27 cellular contexts compared by ENCODE assay signal in genomic region chr19:46383846-46384245, GRCh38. TPM values are rescaled to one million over a fixed set of nuclear protein-coding genes. Genes with fewer than 3 reads are reported as not detected.
A peak's percentile ranks its signal among the peaks of the same experiment; 100 is the strongest.
DNase-seq lines count a peak whose midpoint lies in the region; ATAC-seq and TF ChIP-seq lines count a peak whose summit lies in the region.
"Had no signal": no experiment of that assay in that cellular context is flagged by ENCODE, and none has a peak within 500 bp of the region (broad histone marks: within the 10 kb centered on the region; RNA-seq: fewer than 3 reads in every experiment).

No MANE protein-coding gene starts in this region.

- TF ChIP-seq CTCF in Caco-2 (IDR thresholded peaks at IDR 0.05; ENCODE audit: insufficient read depth in 1 of 2, low read depth in 1 of 2, low read length in 1 of 2, severe bottlenecking in 1 of 2, unreplicated experiment in 1 of 2) (no peak), adrenal gland (IDR thresholded peaks at IDR 0.05) (no peak)

- CTCF ChIA-PET in Caco-2 (lab: Charles Lee) = no interaction called here

- H2BK12ac ChIP-seq in neuronal stem cell (ENCODE audit: low read length) = no peak overlapping the region

- peak overlapping the region; percentile 34 for H3K9ac ChIP-seq in neuronal stem cell (ENCODE audit: low read depth, low read length, poor library complexity)
- H3K9ac ChIP-seq: neural progenitor cell had no signal

- TF ChIP-seq POLR2A in adrenal gland (IDR thresholded peaks at IDR 0.05) (no peak), GM18505 (IDR thresholded peaks at IDR 0.05; ENCODE audit: borderline replicate concordance, extremely low read depth, insufficient read depth, insufficient read length) (no peak)

- H2AK5ac ChIP-seq in neuronal stem cell (ENCODE audit: low read depth, low read length) = no peak overlapping the region

- POLR2A ChIA-PET in Caco-2 (lab: Charles Lee) = no interaction called here

- H3K27ac ChIP-seq in adrenal gland (no peak overlapping the region), neuronal stem cell (replicated peaks; ENCODE audit: low read length) (no peak overlapping the region)
- H3K27ac ChIP-seq: neural progenitor cell, psoas muscle, tibial nerve had no signal

- H3K79me1 ChIP-seq in neuronal stem cell (ENCODE audit: low read depth, low read length) = peaks cover 4% of the 10 kb centered on the region

- no peak overlapping the region for H2BK120ac ChIP-seq in neuronal stem cell (ENCODE audit: low read depth, low read length)

- H3K9me3 ChIP-seq in Caco-2 (no peaks in the 10 kb centered on the region), adrenal gland (replicated peaks in 1 of 3) (no peaks in the 10 kb centered on the region), neuronal stem cell (replicated peaks in 1 of 2; ENCODE audit: control insufficient read depth in 2 of 2, insufficient read depth in 1 of 2, low read depth in 1 of 2, low read length in 2 of 2) (peaks cover 3 to 14% of the 10 kb centered on the region in 2 donors)
- H3K9me3 ChIP-seq: BE2C, psoas muscle, tibial nerve had no signal

- DNase-seq in Caco-2 (peak in 1 of 2 experiments; percentile 22), adrenal gland (peak in 4 of 7 donors; percentile 22 to 51 (median 26)), left cardiac atrium (no peak), neuronal stem cell (ENCODE audit: low spot score) (no peak), medulla oblongata (ENCODE audit: extremely low spot score) (no peak), SKM-1 treated with dmso at 0.1 percent for 144 hours (lab: John Stamatoyannopoulos, UW; ENCODE audit: unreplicated experiment) (no peak)
- DNase-seq in activated CD4-positive, CD25-positive, alpha-beta regulatory T cell (lab: John Stamatoyannopoulos, UW) = no peak
- DNase-seq: ACHN; activated CD4-positive, alpha-beta T cell treated with anti-CD3 and anti-CD28 coated beads, Interleukin-2, amount 50 U/mL, for 1 hour; BE2C; caudate nucleus; DMS153; NCI-H146; psoas muscle; small intestine; stimulated activated CD4-positive, alpha-beta T cell treated with anti-CD3 and anti-CD28 coated beads, Interleukin-1b, Interleukin-23, amount 100 ng/mL, for 48 hours; T-helper 9 cell had no signal

- no peaks in the 10 kb centered on the region for H3K4me1 ChIP-seq in Caco-2
- peaks cover 0 to 33% of the 10 kb centered on the region in 2 donors for H3K4me1 ChIP-seq in adrenal gland (replicated peaks in 1 of 2)
- no peaks in the 10 kb centered on the region for H3K4me1 ChIP-seq in neuronal stem cell (ENCODE audit: control insufficient read depth in 2 of 2, insufficient read depth in 1 of 2, low read depth in 1 of 2, low read length in 2 of 2)
- H3K4me1 ChIP-seq: BE2C, neural progenitor cell had no signal

- no peaks in the 10 kb centered on the region for H3K9me3 Mint-ChIP-seq in Caco-2 (ENCODE audit: unreplicated experiment)
- H3K9me3 Mint-ChIP-seq: activated naive CD4-positive, alpha-beta T cell treated with anti-CD3 and anti-CD28 coated beads, Interleukin-2, amount 50 U/mL, for 72 hours; activated T-helper 1 cell treated with anti-CD3 and anti-CD28 coated beads, Interleukin-12 subunit alpha, Interleukin-12 subunit beta, Interleukin-2, Interleukin-4 antibody, amounts not matched to agents 30 ng/mL and 10 ng/mL and 1 ng/mL, durations not matched to agents 14 hours and 24 hours and 36 hours; CD8-positive, alpha-beta memory T cell had no signal

- intact Hi-C loops in Caco-2 (cut with micrococcal nuclease; ENCODE audit: unreplicated experiment) (no loop called here), adrenal gland (cut with DNase I) (loop anchor here in 1 of 2 donors (10.0 kb wide), 1 partner anchor 99 kb away; no protein-coding TSS in a partner anchor), left cardiac atrium (cut with DNase I) (no loop called here)

- ATAC-seq in left cardiac atrium (peak; percentile 12 to 28), GM18505 (IDR thresholded peaks at IDR 0.05; ENCODE audit: unreplicated experiment) (no peak)
- ATAC-seq: activated naive CD4-positive, alpha-beta T cell treated with anti-CD3 and anti-CD28 coated beads, Interleukin-2, amount 50 U/mL, for 72 hours had no signal

- H4K91ac ChIP-seq in neuronal stem cell (ENCODE audit: low read depth, low read length, poor library complexity) = no peak overlapping the region

- no peak overlapping the region for H3K4ac ChIP-seq in neuronal stem cell (ENCODE audit: low read length)

- H2AFZ ChIP-seq in neuronal stem cell (ENCODE audit: low read length) = no peak overlapping the region
- H2AFZ ChIP-seq: neural progenitor cell had no signal

- H3K18ac ChIP-seq in neuronal stem cell (ENCODE audit: low read length) = no peak overlapping the region

- no peaks in the 10 kb centered on the region for H3K27me3 ChIP-seq in Caco-2 (replicated peaks; ENCODE audit: control insufficient read depth, insufficient read depth, low read length)
- H3K27me3 ChIP-seq in adrenal gland = no peaks in the 10 kb centered on the region
- no peaks in the 10 kb centered on the region for H3K27me3 ChIP-seq in neuronal stem cell (ENCODE audit: control insufficient read depth in 3 of 3, insufficient read depth in 3 of 3, low read depth in 1 of 3, low read length in 3 of 3)
- H3K27me3 ChIP-seq: BE2C, neural progenitor cell, tibial nerve had no signal

- no peak overlapping the region for H3K14ac ChIP-seq in neuronal stem cell (ENCODE audit: low read length)

- peaks cover 11% of the 10 kb centered on the region for H3K36me3 ChIP-seq in Caco-2 (ENCODE audit: control insufficient read depth, insufficient read depth, low read length)
- H3K36me3 ChIP-seq in adrenal gland (replicated peaks in 1 of 2) = peaks cover 0 to 86% of the 10 kb centered on the region in 2 donors
- peaks cover 61 to 99% of the 10 kb centered on the region in 2 donors for H3K36me3 ChIP-seq in neuronal stem cell (replicated peaks in 1 of 2; ENCODE audit: control insufficient read depth in 2 of 2, insufficient read depth in 2 of 2, low read length in 2 of 2)

- no peak overlapping the region for H3K23ac ChIP-seq in neuronal stem cell (ENCODE audit: low read depth, low read length, poor library complexity)

- no peaks in the 10 kb centered on the region for H3K27me3 Mint-ChIP-seq in Caco-2 (ENCODE audit: insufficient read depth, unreplicated experiment)
- H3K27me3 Mint-ChIP-seq: CD8-positive, alpha-beta memory T cell had no signal

- H2BK15ac ChIP-seq in neuronal stem cell (ENCODE audit: low read length) = no peak overlapping the region

- H3K36me3 Mint-ChIP-seq in Caco-2 (ENCODE audit: insufficient read depth, unreplicated experiment) = peaks cover 94% of the 10 kb centered on the region

- no peaks in the 10 kb centered on the region for H3K4me1 Mint-ChIP-seq in Caco-2 (ENCODE audit: low read depth, unreplicated experiment)
- H3K4me1 Mint-ChIP-seq: neural progenitor cell had no signal

- H2BK5ac ChIP-seq in neuronal stem cell (ENCODE audit: low read length) = no peak overlapping the region

- BruUV-seq in Caco-2 (replicated peaks; lab: Mats Ljungman, UMichigan) = no TSS peak

- H3K27ac Mint-ChIP-seq in Caco-2 (ENCODE audit: unreplicated experiment) = peak overlapping the region; percentile 15
- H3K27ac Mint-ChIP-seq: activated T-helper 1 cell treated with anti-CD3 and anti-CD28 coated beads, Interleukin-12 subunit alpha, Interleukin-12 subunit beta, Interleukin-2, Interleukin-4 antibody, amounts not matched to agents 30 ng/mL and 10 ng/mL and 1 ng/mL, durations not matched to agents 14 hours and 24 hours and 36 hours; neural progenitor cell had no signal

- H4K8ac ChIP-seq in neuronal stem cell (ENCODE audit: low read depth, low read length) = no peak overlapping the region

- H3K4me2 ChIP-seq in neuronal stem cell (ENCODE audit: insufficient read depth, low read length, poor library complexity, severe bottlenecking) = no peak overlapping the region
- H3K4me2 ChIP-seq: neural progenitor cell had no signal

- WGBS in adrenal gland, 4 donors = 76 to 93% (median 78%) methylated on average over 6 to 7 of the region's 7 CpGs
- WGBS in neuronal stem cell (ENCODE audit: extremely low coverage in 2 of 2, insufficient read length in 2 of 2, insufficient replicate concordance in 1 of 2), 2 donors = no CpG with 5 or more reads among the region's 7 CpGs

- H3K4me3 Mint-ChIP-seq in Caco-2 (ENCODE audit: unreplicated experiment) = no peak overlapping the region
- H3K4me3 Mint-ChIP-seq: activated T-helper 1 cell treated with anti-CD3 and anti-CD28 coated beads, Interleukin-12 subunit alpha, Interleukin-12 subunit beta, Interleukin-2, Interleukin-4 antibody, amounts not matched to agents 30 ng/mL and 10 ng/mL and 1 ng/mL, durations not matched to agents 14 hours and 24 hours and 36 hours; CD8-positive, alpha-beta memory T cell; neural progenitor cell had no signal

- H3K4me3 ChIP-seq in Caco-2 (ENCODE audit: low read depth, low read length) (no peak overlapping the region), adrenal gland (no peak overlapping the region), neuronal stem cell (ENCODE audit: low read length in 2 of 2) (no peak overlapping the region)
- H3K4me3 ChIP-seq: lung, neural progenitor cell, psoas muscle, tibial nerve had no signal

RNA-seq across cellular contexts. Expression of gene CCDC8, which starts 29.5 kb away (rescaled TPM):
- total RNA-seq in Caco-2 (2022) (0.18 and 0.37 TPM in 2 replicates), adrenal gland (10 to 100 TPM; 24.1 to 74.0 (median 35.0) TPM), left cardiac atrium (10 to 100 TPM; 29.6 to 38.4 TPM)
- 10 to 100 TPM in 2 of 3 donors, 1 to 10 TPM in 1; 6.3 to 20.5 (median 18.8) TPM for polyA plus RNA-seq in adrenal gland
- polyA plus RNA-seq in neuronal stem cell (2013, experiment 1 of 2) = 7.0 TPM
- polyA plus RNA-seq in neuronal stem cell (2013, experiment 2 of 2) = 7.6 TPM
- total RNA-seq: activated naive CD4-positive, alpha-beta T cell treated with anti-CD3 and anti-CD28 coated beads, Interleukin-2, amount 50 U/mL, for 72 hours; activated T-helper 1 cell treated with anti-CD3 and anti-CD28 coated beads, Interleukin-12 subunit alpha, Interleukin-12 subunit beta, Interleukin-2, Interleukin-4 antibody, amounts not matched to agents 30 ng/mL and 10 ng/mL and 1 ng/mL, durations not matched to agents 14 hours and 24 hours and 36 hours; CD8-positive, alpha-beta memory T cell; NCI-H460 had no signal
- polyA plus RNA-seq: CD8-positive, alpha-beta memory T cell had no signal

RNA-seq across cellular contexts. Expression of gene PPP5C, which starts 37.0 kb away (rescaled TPM):
- total RNA-seq in Caco-2 (2022) = 120 and 130 TPM in 2 replicates
- 10 to 100 TPM; 56.3 to 97.6 (median 74.4) TPM for total RNA-seq in adrenal gland
- polyA plus RNA-seq in adrenal gland = 100 to 1,000 TPM in 1 of 3 donors, 10 to 100 TPM in 2; 42.3 to 135 (median 75.4) TPM
- total RNA-seq in left cardiac atrium = 10 to 100 TPM; 60.5 to 75.1 TPM
- polyA plus RNA-seq in neuronal stem cell (2013, experiment 1 of 2) = 79.2 TPM
- 78.7 TPM for polyA plus RNA-seq in neuronal stem cell (2013, experiment 2 of 2)

RNA-seq across cellular contexts. Expression of gene PNMA8C, which starts 44.9 kb away (rescaled TPM):
- not detected in 2 replicates for total RNA-seq in Caco-2 (2022)
- total RNA-seq in adrenal gland = 1 to 10 TPM; 1.5 to 4.4 (median 2.1) TPM
- polyA plus RNA-seq in adrenal gland = 1 to 10 TPM in 2 of 3 donors, under 1 TPM in 1; 0.47 to 2.4 (median 1.4) TPM
- under 1 TPM; 0.09 to 0.16 TPM for total RNA-seq in left cardiac atrium
- 0.52 TPM for polyA plus RNA-seq in neuronal stem cell (2013, experiment 1 of 2)
- polyA plus RNA-seq in neuronal stem cell (2013, experiment 2 of 2) = 0.47 TPM
- total RNA-seq: activated naive CD4-positive, alpha-beta T cell treated with anti-CD3 and anti-CD28 coated beads, Interleukin-2, amount 50 U/mL, for 72 hours; activated T-helper 1 cell treated with anti-CD3 and anti-CD28 coated beads, Interleukin-12 subunit alpha, Interleukin-12 subunit beta, Interleukin-2, Interleukin-4 antibody, amounts not matched to agents 30 ng/mL and 10 ng/mL and 1 ng/mL, durations not matched to agents 14 hours and 24 hours and 36 hours; CD8-positive, alpha-beta memory T cell; dermis microvascular lymphatic vessel endothelial cell; endothelial cell of umbilical vein; NCI-H460; psoas muscle had no signal
- polyA plus RNA-seq: CD8-positive, alpha-beta memory T cell; endothelial cell of umbilical vein had no signal

Comparison
In these comparisons a context has a peak if more than half of its experiments do, and no peak if none do; other contexts are left out.
1. DNase-seq: peak in adrenal gland (4 of 7); none in left cardiac atrium (single experiment), neuronal stem cell (single experiment), activated CD4-positive, CD25-positive, alpha-beta regulatory T cell (0 of 4), medulla oblongata (single experiment) and SKM-1 treated with dmso at 0.1 percent for 144 hours (single experiment).
2. RNA of gene CCDC8, which starts 29.5 kb away (total RNA-seq): 29.6 to 38.4 TPM in left cardiac atrium and 24.1 to 74.0 TPM in adrenal gland; 0.18 to 0.37 TPM in Caco-2; every median in the first group is over 10 times any median in the second.